ENCODE assay signal across 20 cellular contexts in genomic region chr6:166616261-166617226, GRCh38. TPM values are rescaled to one million over a fixed set of nuclear protein-coding genes. Genes with fewer than 3 reads are reported as not detected.
DNase-seq lines count a peak whose midpoint lies in the region; ATAC-seq and TF ChIP-seq lines count a peak whose summit lies in the region.
"Had no signal": no experiment of that assay in that cellular context is flagged by ENCODE, and none has a peak within 500 bp of the region (broad histone marks: within the 10 kb centered on the region; RNA-seq: fewer than 3 reads in every experiment).

No MANE protein-coding gene starts in this region.

- in situ Hi-C loops in gastrocnemius medialis (cut with MboI; ENCODE audit: low sequenced_read_pairs in 4 of 4) = no loop called here

- TF ChIP-seq POLR2A in gastrocnemius medialis (IDR thresholded peaks at IDR 0.05) (no peak), sigmoid colon (IDR thresholded peaks at IDR 0.05) (no peak), GM18505 (IDR thresholded peaks at IDR 0.05; ENCODE audit: borderline replicate concordance, extremely low read depth, insufficient read depth, insufficient read length) (no peak)

- H3K27ac ChIP-seq in HEK293 (ENCODE audit: extremely low read depth, low read depth, low read length) (no peak overlapping the region), gastrocnemius medialis (peak overlapping the region; percentile 65 to 87 (median 76)), sigmoid colon (peak overlapping the region in 1 of 4 donors; percentile 52)
- H3K27ac ChIP-seq: A549; BLaER1 treated with 17β-estradiol and CSF1 and Interleukin-3, amounts not matched to agents 10 nM and 100 nM had no signal

- H3K27me3 ChIP-seq in gastrocnemius medialis (no peaks in the 10 kb centered on the region), sigmoid colon (no peaks in the 10 kb centered on the region)
- H3K27me3 ChIP-seq: BLaER1 treated with 17β-estradiol and CSF1 and Interleukin-3, amounts not matched to agents 10 nM and 100 nM had no signal

- H3K27ac Mint-ChIP-seq in central memory CD8-positive, alpha-beta T cell (ENCODE audit: low read depth) = peak overlapping the region; percentile 38

- H3K4me1 Mint-ChIP-seq in central memory CD8-positive, alpha-beta T cell = no peaks in the 10 kb centered on the region
- H3K4me1 Mint-ChIP-seq: IgD-negative memory B cell had no signal

- TF ChIP-seq CTCF in HEK293 (tag by site-specific recombination; IDR thresholded peaks at IDR 0.05) = no peak
- TF ChIP-seq CTCF in gastrocnemius medialis (IDR thresholded peaks at IDR 0.05 in 4 of 5, conservative IDR thresholded peaks at IDR 0.05 in 1 of 5) = no peak
- TF ChIP-seq CTCF in sigmoid colon (IDR thresholded peaks at IDR 0.05) = no peak

- ATAC-seq in central memory CD8-positive, alpha-beta T cell (replicated peaks; ENCODE audit: extremely low read depth, poor library complexity, severe bottlenecking) = no peak
- ATAC-seq in gastrocnemius medialis (no peak), GM21515 (IDR thresholded peaks at IDR 0.05; ENCODE audit: unreplicated experiment) (no peak), GM18505 (IDR thresholded peaks at IDR 0.05; ENCODE audit: unreplicated experiment) (no peak)
- ATAC-seq: A549, Right ventricle myocardium inferior had no signal

- peaks cover 2% of the 10 kb centered on the region for H3K36me3 Mint-ChIP-seq in central memory CD8-positive, alpha-beta T cell (ENCODE audit: insufficient read depth)

- no peaks in the 10 kb centered on the region for H3K4me1 ChIP-seq in HEK293 (ENCODE audit: control insufficient read depth, insufficient read depth, low read length)
- peaks cover 44 to 83% of the 10 kb centered on the region in 2 donors for H3K4me1 ChIP-seq in gastrocnemius medialis
- peaks cover 0 to 82% (median 51%) of the 10 kb centered on the region in 4 donors for H3K4me1 ChIP-seq in sigmoid colon
- H3K4me1 ChIP-seq: A549; BLaER1 treated with 17β-estradiol and CSF1 and Interleukin-3, amounts not matched to agents 10 nM and 100 nM had no signal

- H3K27me3 Mint-ChIP-seq in central memory CD8-positive, alpha-beta T cell = peaks cover 28% of the 10 kb centered on the region
- H3K27me3 Mint-ChIP-seq: IgD-negative memory B cell had no signal

- H3K9me3 ChIP-seq in HEK293 (ENCODE audit: control insufficient read depth, insufficient read depth, low read depth, low read length) = no peaks in the 10 kb centered on the region
- no peaks in the 10 kb centered on the region for H3K9me3 ChIP-seq in gastrocnemius medialis
- H3K9me3 ChIP-seq in sigmoid colon = no peaks in the 10 kb centered on the region
- H3K9me3 ChIP-seq: A549 had no signal

- no peak overlapping the region for H3K4me3 ChIP-seq in HEK293 (ENCODE audit: low read depth, low read length)
- no peak overlapping the region for H3K4me3 ChIP-seq in gastrocnemius medialis
- no peak overlapping the region for H3K4me3 ChIP-seq in sigmoid colon
- H3K4me3 ChIP-seq: A549; BLaER1 treated with 17β-estradiol and CSF1 and Interleukin-3, amounts not matched to agents 10 nM and 100 nM had no signal

- peaks cover 0 to 10% of the 10 kb centered on the region in 2 experiments; a peak in 1 of 3 replicates for H3K36me3 ChIP-seq in HEK293 (ENCODE audit: control insufficient read depth in 2 of 2, insufficient read depth in 1 of 2, low read length in 2 of 2)
- no peaks in the 10 kb centered on the region for H3K36me3 ChIP-seq in gastrocnemius medialis
- no peaks in the 10 kb centered on the region for H3K36me3 ChIP-seq in sigmoid colon

- POLR2A ChIA-PET in HEK293 (lab: Yijun Ruan, JAX) = interaction anchor here (1.6 kb wide), 1 partner anchor 11 kb away, joined by 3 read pairs; the partner anchor contains the start of gene RPS6KA2

- intact Hi-C loops in gastrocnemius medialis (cut with DNase I; ENCODE audit: low total_unique reads) = no loop called here
- intact Hi-C loops in sigmoid colon (cut with DNase I) = no loop called here

- H3K9me3 Mint-ChIP-seq in central memory CD8-positive, alpha-beta T cell = no peaks in the 10 kb centered on the region
- H3K9me3 Mint-ChIP-seq: IgD-negative memory B cell had no signal

- H3K4me3 Mint-ChIP-seq in central memory CD8-positive, alpha-beta T cell = no peak overlapping the region

- DNase-seq in central memory CD8-positive, alpha-beta T cell (ENCODE audit: low spot score in 2 of 2) = no peak
- DNase-seq in islet precursor cell = peak; percentile 42
- DNase-seq in gastrocnemius medialis = no peak
- DNase-seq in NCI-H2029 treated with DMSO at 0.1 percent for 48 hours (lab: John Stamatoyannopoulos, UW) = no peak
- DNase-seq in sigmoid colon = no peak
- DNase-seq: DMS 273 treated with DMSO at 0.1 percent for 48 hours, GF-D8, H7, Kasumi-1, MM.1S, NCI-H1092 treated with DMSO at 0.1 percent for 48 hours, NCI-H2227 treated with DMSO at 0.1 percent for 48 hours, NCI-H524 treated with DMSO at 0.1 percent for 48 hours had no signal

- CTCF ChIA-PET in HEK293 (lab: Yijun Ruan, JAX) = no interaction called here

- no peak for TF ChIP-seq EP300 in sigmoid colon (IDR thresholded peaks at IDR 0.05)

- 95% methylated on average over 22 of the region's 22 CpGs for WGBS in sigmoid colon, 2 donors

TF ChIP-seq in HEK293, 187 proteins besides CTCF, POLR2A, EP300 and RAD21:
- TF ChIP-seq ZFHX2 (tag by site-specific recombination; conservative IDR thresholded peaks at IDR 0.05) (0 out of 2 replicates have a peak, but pooled peaks have one; percentile 19), ZNF426 (tag by site-specific recombination; IDR thresholded peaks at IDR 0.05) (no peak)
TF ChIP-seq in HEK293: peak in this region for 1.

RNA-seq across cellular contexts. Expression of gene RPS6KA2, which starts 10.5 kb away (rescaled TPM):
- total RNA-seq in gastrocnemius medialis (10 to 100 TPM; 18.7 to 35.7 (median 27.4) TPM), sigmoid colon (10 to 100 TPM; 27.8 to 44.7 (median 32.3) TPM)
- polyA plus RNA-seq in sigmoid colon = 10 to 100 TPM in 2 of 3 donors, 1 to 10 TPM in 1; 6.5 to 14.7 (median 12.6) TPM

RNA-seq across cellular contexts. Expression of gene RAMACL, which starts 30.1 kb away (rescaled TPM):
- total RNA-seq in gastrocnemius medialis (1 to 10 TPM in 1 of 4 donors, under 1 TPM in 3; 0.18 to 5.6 (median 0.58) TPM), sigmoid colon (1 to 10 TPM in 3 of 4 donors, under 1 TPM in 1; 0.66 to 3.0 (median 2.2) TPM)
- under 1 TPM in 1 of 3 donors, not detected in 2; 0.34 TPM for polyA plus RNA-seq in sigmoid colon
- total RNA-seq: H7 had no signal
